25 cellular contexts compared by ENCODE assay signal in genomic region chr7:156620246-156620775, GRCh38.
"Had no signal": no experiment of that assay in that cellular context is flagged by ENCODE, and none has a peak within 500 bp of the region (broad histone marks: within the 10 kb centered on the region; RNA-seq: fewer than 3 reads in every experiment).

No MANE protein-coding gene starts in this region.

- H3K36me3 ChIP-seq: adrenal gland, breast epithelium had no signal

- DNase-seq: activated CD4-positive, alpha-beta T cell treated with anti-CD3 and anti-CD28 coated beads for 4 hours; activated CD8-positive, alpha-beta memory T cell treated with anti-CD3 and anti-CD28 coated beads, Interleukin-2, amount 50 U/mL, for 4 hours; activated CD8-positive, alpha-beta T cell treated with anti-CD3 and anti-CD28 coated beads for 36 hours; activated naive CD4-positive, alpha-beta T cell treated with anti-CD3 and anti-CD28 coated beads, Interleukin-2, amount 50 U/mL, for 16 hours; activated naive CD8-positive, alpha-beta T cell treated with anti-CD3 and anti-CD28 coated beads, Interleukin-2, amount 10 ng/mL, durations not matched to agents 7 days and 5 days; adrenal gland; anterior cingulate cortex; caudate nucleus; Karpas-422; MM.1S; NCI-H1105 treated with DMSO at 0.1 percent for 48 hours; NCI-H1436 treated with DMSO at 0.1 percent for 48 hours; NCI-H187; NCI-H2081; NCI-H446 treated with DMSO at 0.1 percent for 48 hours; NCI-H526 treated with DMSO at 0.1 percent for 48 hours; NCI-H82; OCI-M1; RPMI8226; T-helper 1 cell had no signal

- ATAC-seq: activated CD8-positive, alpha-beta T cell treated with anti-CD3 and anti-CD28 coated beads for 36 hours; Panc1; Right ventricle myocardium inferior had no signal

- H3K4me3 ChIP-seq: adrenal gland, breast epithelium, SK-N-MC had no signal

- H3K4me1 ChIP-seq: adrenal gland, breast epithelium had no signal

- H3K9me3 ChIP-seq: adrenal gland, breast epithelium had no signal

- H3K27ac Mint-ChIP-seq: activated CD8-positive, alpha-beta T cell treated with anti-CD3 and anti-CD28 coated beads for 36 hours; activated naive CD8-positive, alpha-beta T cell treated with anti-CD3 and anti-CD28 coated beads, Interleukin-2, amount 10 ng/mL, durations not matched to agents 7 days and 5 days had no signal

- H3K4me3 Mint-ChIP-seq: activated CD8-positive, alpha-beta T cell treated with anti-CD3 and anti-CD28 coated beads for 36 hours; activated naive CD8-positive, alpha-beta T cell treated with anti-CD3 and anti-CD28 coated beads, Interleukin-2, amount 10 ng/mL, durations not matched to agents 7 days and 5 days had no signal

- H3K27ac ChIP-seq: adrenal gland, breast epithelium, SK-N-MC, VCaP had no signal
